Comparison of ENCODE assay signal across 8 cellular contexts in the genomic region with DNA sequence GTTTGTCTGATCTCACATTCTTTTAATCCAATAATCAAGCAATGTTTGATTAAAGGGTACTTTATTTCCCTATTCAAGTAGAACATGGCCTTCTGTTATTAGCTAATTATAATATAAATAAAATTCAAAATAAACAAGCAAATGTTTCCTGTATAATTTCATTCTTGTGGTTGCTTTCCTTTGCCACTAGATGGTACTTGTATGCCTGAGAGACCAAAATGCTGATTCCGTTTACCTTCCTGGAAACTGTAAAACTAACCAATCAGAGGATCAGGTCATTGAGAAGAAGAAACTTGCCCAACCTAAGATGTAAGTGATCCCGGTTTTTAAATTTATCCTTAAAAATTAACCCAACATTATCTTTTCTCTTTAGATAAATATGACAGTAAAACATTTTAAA. TPM values are rescaled to one million over a fixed set of nuclear protein-coding genes. Genes with fewer than 3 reads are reported as not detected.
DNase-seq lines count a peak whose midpoint lies in the region; ATAC-seq and TF ChIP-seq lines count a peak whose summit lies in the region.

No MANE protein-coding gene starts in this region.

- H3K4me3 ChIP-seq in lower lobe of right lung (no peak overlapping the region), coronary artery (no peak overlapping the region)

- no peaks in the 10 kb centered on the region for H3K4me1 ChIP-seq in lower lobe of right lung

- H3K27ac ChIP-seq in lower lobe of right lung (no peak overlapping the region), coronary artery (no peak overlapping the region)

- H3K9me3 ChIP-seq in lower lobe of right lung, result no peaks in the 10 kb centered on the region

- no peaks in the 10 kb centered on the region for H3K27me3 ChIP-seq in lower lobe of right lung (ENCODE audit: low read depth)

- peak; percentile 1 for DNase-seq in GDM1 (lab: John Stamatoyannopoulos, UW)
- peak; percentile 36 for DNase-seq in HuH-7.5 (ENCODE audit: low spot score)
- peak; percentile 41 for DNase-seq in astrocyte of the hippocampus (ENCODE audit: low read depth, low spot score)
- no peak for DNase-seq in lower lobe of right lung
- DNase-seq in coronary artery (ENCODE audit: low spot score), result no peak
- no peak for DNase-seq in NCI-H187 treated with DMSO at 0.1 percent for 48 hours (lab: John Stamatoyannopoulos, UW)

- ATAC-seq in lower lobe of right lung (no peak), HG02884 (IDR thresholded peaks at IDR 0.05; ENCODE audit: unreplicated experiment) (no peak), HG02840 (IDR thresholded peaks at IDR 0.05; ENCODE audit: low FRiP score, unreplicated experiment) (no peak)

- no peaks in the 10 kb centered on the region for H3K36me3 ChIP-seq in lower lobe of right lung

- TF ChIP-seq CTCF in lower lobe of right lung (IDR thresholded peaks at IDR 0.05) (peak; percentile 41), coronary artery (IDR thresholded peaks at IDR 0.05) (no peak)

- intact Hi-C loops in lower lobe of right lung (cut with DNase I), result no loop called here

RNA-seq across cellular contexts. Expression of gene ABCA5, which starts 8.1 kb away (rescaled TPM):
- total RNA-seq in lower lobe of right lung, result 20.5 TPM

Comparison
In these comparisons a context has a peak if more than half of its experiments do, and no peak if none do; other contexts are left out.
1. DNase-seq: peak in GDM1 (single experiment), HuH-7.5 (single experiment) and astrocyte of the hippocampus (single experiment); none in lower lobe of right lung (single experiment), coronary artery (single experiment) and NCI-H187 treated with DMSO at 0.1 percent for 48 hours (single experiment).